18 cellular contexts compared by ENCODE assay signal in the genomic region with DNA sequence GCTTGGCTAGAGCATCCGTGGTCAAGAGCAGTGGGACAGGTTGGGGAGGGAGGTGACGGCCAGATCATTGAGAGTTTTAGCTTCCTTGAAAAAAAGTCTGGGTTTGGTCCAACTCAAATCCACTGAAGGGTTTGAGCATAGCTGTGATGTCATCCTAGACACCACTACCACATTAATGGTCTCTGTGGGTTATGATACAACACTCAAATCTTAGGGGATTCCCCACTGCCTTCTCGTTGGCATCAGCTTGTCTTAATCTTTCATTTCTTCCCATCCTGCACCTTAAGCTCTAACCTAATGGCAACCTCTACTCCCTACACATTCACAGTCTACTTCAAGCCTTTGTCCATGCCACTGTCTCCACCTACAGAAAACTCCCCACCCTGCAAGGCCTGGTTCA.
"Had no signal": no experiment of that assay in that cellular context is flagged by ENCODE, and none has a peak within 500 bp of the region (broad histone marks: within the 10 kb centered on the region; RNA-seq: fewer than 3 reads in every experiment).

No MANE protein-coding gene starts in this region.

- H3K36me3 Mint-ChIP-seq: WTC11 had no signal

- ATAC-seq: WTC11 had no signal

- H3K27ac Mint-ChIP-seq: activated T-helper 1 cell treated with anti-CD3 and anti-CD28 coated beads, Interleukin-12 subunit alpha, Interleukin-12 subunit beta, Interleukin-2, Interleukin-4 antibody, amounts not matched to agents 30 ng/mL and 10 ng/mL and 1 ng/mL, durations not matched to agents 14 hours and 24 hours and 36 hours; progenitor cell of endocrine pancreas; stimulated activated naive CD8-positive, alpha-beta T cell treated with anti-CD3 and anti-CD28 coated beads, Interleukin-15, Interleukin-2, amounts not matched to agents 100 ng/mL and 50 ng/mL, for 24 hours; T-helper 2 cell treated with Interferon-gamma antibody and Interleukin-4, amounts not matched to agents 5 μg/mL and 100 μg/mL, for 36 hours; WTC11 had no signal

- H3K4me3 Mint-ChIP-seq: activated T-helper 1 cell treated with anti-CD3 and anti-CD28 coated beads, Interleukin-12 subunit alpha, Interleukin-12 subunit beta, Interleukin-2, Interleukin-4 antibody, amounts not matched to agents 30 ng/mL and 10 ng/mL and 1 ng/mL, durations not matched to agents 14 hours and 24 hours and 36 hours; stimulated activated naive CD8-positive, alpha-beta T cell treated with anti-CD3 and anti-CD28 coated beads, Interleukin-15, Interleukin-2, amounts not matched to agents 100 ng/mL and 50 ng/mL, for 24 hours; T-helper 2 cell treated with Interferon-gamma antibody and Interleukin-4, amounts not matched to agents 5 μg/mL and 100 μg/mL, for 36 hours; WTC11 had no signal

- DNase-seq: activated CD4-positive, alpha-beta T cell treated with anti-CD3 and anti-CD28 coated beads for 48 hours; activated CD8-positive, alpha-beta memory T cell treated with anti-CD3 and anti-CD28 coated beads, Interleukin-2, amount 50 U/mL, for 4 hours; aorta; head of caudate nucleus; kidney; left ventricle myocardium inferior; occipital lobe; stimulated activated CD4-positive, alpha-beta T cell treated with anti-CD3 and anti-CD28 coated beads, Interleukin-12 subunit alpha, Interleukin-12 subunit beta, amount 100 ng/mL, for 4 hours; stimulated activated CD4-positive, alpha-beta T cell treated with anti-CD3 and anti-CD28 coated beads, Interleukin-1b, Interleukin-23, amount 100 ng/mL, for 48 hours; transverse colon; uterus had no signal

- H3K27ac ChIP-seq: coronary artery, left ventricle myocardium inferior, suprapubic skin, transverse colon, uterus had no signal

- H3K9me3 Mint-ChIP-seq: activated T-helper 1 cell treated with anti-CD3 and anti-CD28 coated beads, Interleukin-12 subunit alpha, Interleukin-12 subunit beta, Interleukin-2, Interleukin-4 antibody, amounts not matched to agents 30 ng/mL and 10 ng/mL and 1 ng/mL, durations not matched to agents 14 hours and 24 hours and 36 hours; stimulated activated naive CD8-positive, alpha-beta T cell treated with anti-CD3 and anti-CD28 coated beads, Interleukin-15, Interleukin-2, amounts not matched to agents 100 ng/mL and 50 ng/mL, for 24 hours; T-helper 2 cell treated with Interferon-gamma antibody and Interleukin-4, amounts not matched to agents 5 μg/mL and 100 μg/mL, for 36 hours; WTC11 had no signal

- H3K4me1 ChIP-seq: suprapubic skin, transverse colon, uterus had no signal

- H3K9me3 ChIP-seq: left ventricle myocardium inferior, suprapubic skin, transverse colon, uterus had no signal

- H3K4me3 ChIP-seq: coronary artery, left ventricle myocardium inferior, suprapubic skin, transverse colon, uterus had no signal

- H3K36me3 ChIP-seq: left ventricle myocardium inferior, suprapubic skin, transverse colon, uterus had no signal
